In genomic region chr1:15683411-15684039, GRCh38 we compare ENCODE assay signal across 8 cellular contexts. TPM values are rescaled to one million over a fixed set of nuclear protein-coding genes. Genes with fewer than 3 reads are reported as not detected.
DNase-seq lines count a peak whose midpoint lies in the region; ATAC-seq and TF ChIP-seq lines count a peak whose summit lies in the region.

No MANE protein-coding gene starts in this region.

- H3K4me3 ChIP-seq in DOHH2 (ENCODE audit: low read length) = peak overlapping the region; percentile 86
- peak overlapping the region; percentile 87 for H3K4me3 ChIP-seq in fibroblast of the aortic adventitia (ENCODE audit: low read depth, low read length)

- no peak for DNase-seq in T-helper 17 cell
- DNase-seq in fibroblast of the aortic adventitia (ENCODE audit: low read depth) = no peak
- DNase-seq in progenitor cell of endocrine pancreas (ENCODE audit: low spot score, unreplicated experiment) = no peak
- DNase-seq in NCI-H446 treated with DMSO at 0.1 percent for 48 hours (lab: John Stamatoyannopoulos, UW) = no peak
- DNase-seq in NCI-H1105 (lab: John Stamatoyannopoulos, UW) = no peak
- DNase-seq in AG20443 (ENCODE audit: low spot score) = no peak

- peak overlapping the region; percentile 91 for H3K4me3 Mint-ChIP-seq in T-helper 17 cell
- H3K4me3 Mint-ChIP-seq in progenitor cell of endocrine pancreas (ENCODE audit: low read depth) = peak overlapping the region; percentile 75

- ATAC-seq in T-helper 17 cell = no peak
- no peak for ATAC-seq in HG03432 (IDR thresholded peaks at IDR 0.05; ENCODE audit: unreplicated experiment)

- peaks cover 16% of the 10 kb centered on the region for H3F3A ChIP-seq in DOHH2 (ENCODE audit: control insufficient read depth, insufficient read depth)

- H3K4me2 ChIP-seq in DOHH2 (ENCODE audit: low read length) = peak overlapping the region; percentile 93

- H3K79me2 ChIP-seq in DOHH2 (ENCODE audit: control insufficient read depth, low read length) = peaks cover 46% of the 10 kb centered on the region

- peak overlapping the region; percentile 52 for H3K27ac ChIP-seq in DOHH2 (ENCODE audit: low read depth, low read length)

- H3K27me3 Mint-ChIP-seq in T-helper 17 cell (no peaks in the 10 kb centered on the region), progenitor cell of endocrine pancreas (no peaks in the 10 kb centered on the region)

- H3K9me3 ChIP-seq in DOHH2 (ENCODE audit: control insufficient read depth, insufficient read depth, low read length) (no peaks in the 10 kb centered on the region), T-helper 17 cell (ENCODE audit: control insufficient read depth, low read length, poor library complexity, severe bottlenecking) (no peaks in the 10 kb centered on the region)

- no peaks in the 10 kb centered on the region for H3K27me3 ChIP-seq in DOHH2 (ENCODE audit: control insufficient read depth, low read length)

- H3K27ac Mint-ChIP-seq in T-helper 17 cell (peak overlapping the region; percentile 87), progenitor cell of endocrine pancreas (peak overlapping the region; percentile 73)

- H3K36me3 ChIP-seq in DOHH2 (ENCODE audit: control insufficient read depth, low read length) = 0 out of 2 replicates have a peak, but pooled peaks cover 2% of the 10 kb centered on the region

- H3K9me2 ChIP-seq in DOHH2 (replicated peaks; ENCODE audit: control insufficient read depth, low read length) = no peaks in the 10 kb centered on the region

- no peak for TF ChIP-seq CTCF in DOHH2 (IDR thresholded peaks at IDR 0.05; ENCODE audit: low read depth, low read length, poor library complexity, severe bottlenecking)
- TF ChIP-seq CTCF in fibroblast of the aortic adventitia (IDR thresholded peaks at IDR 0.05; ENCODE audit: insufficient read depth, low read length) = no peak
- TF ChIP-seq CTCF in progenitor cell of endocrine pancreas (IDR thresholded peaks at IDR 0.05; ENCODE audit: unreplicated experiment) = no peak

- peaks cover 51% of the 10 kb centered on the region for H3K4me1 ChIP-seq in DOHH2 (ENCODE audit: control insufficient read depth, low read length)

- H4K20me1 ChIP-seq in DOHH2 (ENCODE audit: control insufficient read depth, insufficient read depth, low read depth, low read length) = peaks cover 4% of the 10 kb centered on the region; the same call in 1 of the 2 replicates

- no peaks in the 10 kb centered on the region for H3K9me3 Mint-ChIP-seq in progenitor cell of endocrine pancreas (ENCODE audit: low read depth)

- no peaks in the 10 kb centered on the region for H3K36me3 Mint-ChIP-seq in T-helper 17 cell (ENCODE audit: low read depth)
- peaks cover 3% of the 10 kb centered on the region for H3K36me3 Mint-ChIP-seq in progenitor cell of endocrine pancreas (ENCODE audit: insufficient read depth)

- peaks cover 26% of the 10 kb centered on the region for H3K4me1 Mint-ChIP-seq in T-helper 17 cell
- peaks cover 21% of the 10 kb centered on the region for H3K4me1 Mint-ChIP-seq in progenitor cell of endocrine pancreas (ENCODE audit: low read depth)

RNA-seq across cellular contexts. Expression of gene PLEKHM2, which starts 0.6 kb away (rescaled TPM):
- total RNA-seq in T-helper 17 cell (10 to 100 TPM; 54.8 to 72.8 TPM), fibroblast of the aortic adventitia (ENCODE audit: low replicate concordance) (19.3 and 76.5 TPM in 2 replicates), progenitor cell of endocrine pancreas (60.1 and 70.4 TPM in 2 replicates)

RNA-seq across cellular contexts. Expression of gene SLC25A34, which starts 52.5 kb away (rescaled TPM):
- total RNA-seq in T-helper 17 cell (1 to 10 TPM; 1.5 to 1.9 TPM), fibroblast of the aortic adventitia (ENCODE audit: low replicate concordance) (0.54 and 0.65 TPM in 2 replicates), progenitor cell of endocrine pancreas (5.5 and 6.0 TPM in 2 replicates)

RNA-seq across cellular contexts. Expression of gene TMEM82, which starts 58.8 kb away (rescaled TPM):
- total RNA-seq in T-helper 17 cell (not detected), fibroblast of the aortic adventitia (ENCODE audit: low replicate concordance) (not detected in 2 replicates), progenitor cell of endocrine pancreas (0.44 and 1.4 TPM in 2 replicates)
